8 cellular contexts compared by ENCODE assay signal in genomic region chr1:236523704-236524141, GRCh38. TPM values are rescaled to one million over a fixed set of nuclear protein-coding genes. Genes with fewer than 3 reads are reported as not detected.
DNase-seq lines count a peak whose midpoint lies in the region; ATAC-seq, FAIRE-seq and TF ChIP-seq lines count a peak whose summit lies in the region.

LGALS8 (plus strand) TSS chr1:236523982; CDS start chr1:236526071, 2,089 bp downstream.

- no peak for TF ChIP-seq RAD21 in A549 (conservative IDR thresholded peaks at IDR 0.05 in 1 of 2, IDR thresholded peaks at IDR 0.05 in 1 of 2)

- WGBS in A549 (ENCODE audit: missing lambda C conversion rate), result 5% methylated on average over 21 of the region's 35 CpGs

- POLR2A ChIA-PET in A549 (lab: Yijun Ruan, JAX), result no interaction called here
- POLR2A ChIA-PET in activated CD8-positive, alpha-beta T cell treated with anti-CD3 and anti-CD28 coated beads, Interleukin-2, amount 10 ng/mL, durations not matched to agents 7 days and 5 days (lab: Charles Lee), result no interaction called here

- DNase-seq in A549 (ENCODE audit: low read depth in 1 of 2, low spot score in 1 of 2), result peak; percentile 82
- peak; percentile 8 for DNase-seq in NCI-H526 treated with DMSO at 0.1 percent for 48 hours (lab: John Stamatoyannopoulos, UW)
- peak; percentile 89 for DNase-seq in activated CD8-positive, alpha-beta T cell treated with anti-CD3 and anti-CD28 coated beads, Interleukin-2, amount 10 ng/mL, durations not matched to agents 7 days and 5 days
- DNase-seq in effector CD4-positive, alpha-beta T cell, result peak; percentile 79
- peak; percentile 85 to 89 for DNase-seq in lung microvascular endothelial cell (ENCODE audit: low read depth in 2 of 2)
- DNase-seq in stimulated activated CD4-positive, alpha-beta T cell treated with anti-CD3 and anti-CD28 coated beads, TNF-alpha, amount 100 ng/mL, for 4 hours (ENCODE audit: low read depth in 3 of 3), result peak; percentile 72 to 80 (median 79)

- CTCF ChIA-PET in A549 (lab: Yijun Ruan, JAX), result interaction anchor here (0.6 to 1.1 kb wide), 2 partner anchors 20 to 34 kb away, joined by 3 to 4 read pairs; no protein-coding TSS in a partner anchor
- CTCF ChIA-PET in activated CD8-positive, alpha-beta T cell treated with anti-CD3 and anti-CD28 coated beads, Interleukin-2, amount 10 ng/mL, durations not matched to agents 7 days and 5 days (lab: Charles Lee), result interaction anchor here (1.0 kb wide), 1 partner anchor 23 kb away, joined by 3 read pairs; no protein-coding TSS in a partner anchor

- no peaks in the 10 kb centered on the region for H3K9me3 Mint-ChIP-seq in activated CD8-positive, alpha-beta T cell treated with anti-CD3 and anti-CD28 coated beads, Interleukin-2, amount 10 ng/mL, durations not matched to agents 7 days and 5 days (ENCODE audit: insufficient read depth)

- no peak for TF ChIP-seq CTCF in A549 (IDR thresholded peaks at IDR 0.05)

- peak; percentile 45 for TF ChIP-seq POLR2A in A549 (IDR thresholded peaks at IDR 0.05; ENCODE audit: low read length)

- peaks cover 24% of the 10 kb centered on the region for H3K4me1 Mint-ChIP-seq in activated CD8-positive, alpha-beta T cell treated with anti-CD3 and anti-CD28 coated beads, Interleukin-2, amount 10 ng/mL, durations not matched to agents 7 days and 5 days (ENCODE audit: low read depth)

- H3K27ac Mint-ChIP-seq in activated CD8-positive, alpha-beta T cell treated with anti-CD3 and anti-CD28 coated beads, Interleukin-2, amount 10 ng/mL, durations not matched to agents 7 days and 5 days, result peak within 1 kb of the TSS; percentile 93

- H3K4me3 ChIP-seq in A549, result peak within 1 kb of the TSS; percentile 99

- peak within 1 kb of the TSS; percentile 74 for H3K4me2 ChIP-seq in A549

- peak within 1 kb of the TSS; percentile 80 for H3K4me3 Mint-ChIP-seq in activated CD8-positive, alpha-beta T cell treated with anti-CD3 and anti-CD28 coated beads, Interleukin-2, amount 10 ng/mL, durations not matched to agents 7 days and 5 days

- H3K4me1 ChIP-seq in A549, result peaks cover 11% of the 10 kb centered on the region; the same call in 2 of the 3 replicates

- H3K9me3 ChIP-seq in A549, result no peaks in the 10 kb centered on the region

- peak within 1 kb of the TSS; percentile 88 to 94 for H3K27ac ChIP-seq in A549

- FAIRE-seq in A549 (lab: Jason Lieb, UNC), result no peak

- ATAC-seq in A549 (peak; percentile 87 to 88), GM18867 (IDR thresholded peaks at IDR 0.05; ENCODE audit: unreplicated experiment) (peak; percentile 56), HG03097 (IDR thresholded peaks at IDR 0.05; ENCODE audit: low FRiP score, unreplicated experiment) (peak; percentile 45)
- peak; percentile 89 for ATAC-seq in activated CD8-positive, alpha-beta T cell treated with anti-CD3 and anti-CD28 coated beads, Interleukin-2, amount 10 ng/mL, durations not matched to agents 7 days and 5 days

- H3K36me3 Mint-ChIP-seq in activated CD8-positive, alpha-beta T cell treated with anti-CD3 and anti-CD28 coated beads, Interleukin-2, amount 10 ng/mL, durations not matched to agents 7 days and 5 days (ENCODE audit: low read depth), result peaks cover 21% of the 10 kb centered on the region

- no peak for TF ChIP-seq EP300 in A549 (IDR thresholded peaks at IDR 0.05)

- peaks cover 12% of the 10 kb centered on the region for H3K27me3 Mint-ChIP-seq in activated CD8-positive, alpha-beta T cell treated with anti-CD3 and anti-CD28 coated beads, Interleukin-2, amount 10 ng/mL, durations not matched to agents 7 days and 5 days (ENCODE audit: low read depth)

TF ChIP-seq in A549, 52 proteins besides CTCF, POLR2A, EP300 and RAD21:
- TF ChIP-seq E2F6 (IDR thresholded peaks at IDR 0.05; ENCODE audit: borderline replicate concordance, low read depth), result 0 out of 2 replicates have a peak, but pooled peaks have one; percentile 7
- no peak for TF ChIP-seq MAFK (IDR thresholded peaks at IDR 0.05; ENCODE audit: partially characterized antibody)
- peak; percentile 56 for TF ChIP-seq MAX (IDR thresholded peaks at IDR 0.05)
- TF ChIP-seq HOXA7 (CRISPR knock-in tag; IDR thresholded peaks at IDR 0.05), result no peak
- TF ChIP-seq CHD4 (IDR thresholded peaks at IDR 0.05; ENCODE audit: borderline replicate concordance), result no peak
- peak in 1 of 2 experiments; percentile 30; a peak in 1 of 5 replicates for TF ChIP-seq JUN (IDR thresholded peaks at IDR 0.05)
- TF ChIP-seq SMC3 (IDR thresholded peaks at IDR 0.05), result 0 out of 3 replicates have a peak, but pooled peaks have one; percentile 6

RNA-seq across cellular contexts. Expression of gene LGALS8, which starts in this region (rescaled TPM):
- polyA plus RNA-seq in A549 (2011; rRNA removed) (61.3 and 66.0 TPM in 2 replicates), A549 (2017; fragmentation: RNase III; extraction: RNeasy Plus Mini Kit Qiagen cat#74134 plus additional on column Dnase treatment) (30.1 to 32.3 TPM (median 32.1 TPM) in 3 replicates)
- polyA plus RNA-seq in A549 (2012; cell fraction: cytosol; rRNA removed), result 10.5 and 11.8 TPM in 2 replicates
- polyA plus RNA-seq in A549 (2012; cell fraction: nucleus; rRNA removed), result 12.8 and 24.0 TPM in 2 replicates
- polyA minus RNA-seq in A549 (2011; rRNA and poly(A)+ RNA removed), result 35.5 and 46.7 TPM in 2 replicates
- total RNA-seq in activated CD8-positive, alpha-beta T cell treated with anti-CD3 and anti-CD28 coated beads, Interleukin-2, amount 10 ng/mL, durations not matched to agents 7 days and 5 days, result 10 to 100 TPM; 75.5 to 77.8 TPM
- total RNA-seq in lung microvascular endothelial cell, result 91.5 and 124 TPM in 2 replicates

Comparison
In these comparisons a context has a peak if more than half of its experiments do, and no peak if none do; other contexts are left out.
1. Peak in every context shown above with its lines: DNase-seq, ATAC-seq, H3K4me3 ChIP-seq and H3K27ac ChIP-seq.
2. DNase-seq: peak in every context shown above with its lines; median percentile 89 in activated CD8-positive, alpha-beta T cell treated with anti-CD3 and anti-CD28 coated beads, Interleukin-2, amount 10 ng/mL, durations not matched to agents 7 days and 5 days; 87 in lung microvascular endothelial cell; 82 in A549; 79 in effector CD4-positive, alpha-beta T cell; 79 in stimulated activated CD4-positive, alpha-beta T cell treated with anti-CD3 and anti-CD28 coated beads, TNF-alpha, amount 100 ng/mL, for 4 hours; 8 in NCI-H526 treated with DMSO at 0.1 percent for 48 hours.